22 cellular contexts compared by ENCODE assay signal in genomic region chr3:41431386-41431785, GRCh38.
"Had no signal": no experiment of that assay in that cellular context is flagged by ENCODE, and none has a peak within 500 bp of the region (broad histone marks: within the 10 kb centered on the region; RNA-seq: fewer than 3 reads in every experiment).

No MANE protein-coding gene starts in this region.

- DNase-seq: cerebellar nuclear complex; dorsolateral prefrontal cortex; effector CD4-positive, alpha-beta T cell; foreskin fibroblast; gastrocnemius medialis; heart left ventricle; islet precursor cell; left cardiac atrium; left lung; mesendoderm; midbrain; naive thymus-derived CD4-positive, alpha-beta T cell; psoas muscle; retina; right lobe of liver; small intestine; stimulated activated CD4-positive, alpha-beta T cell treated with anti-CD3 and anti-CD28 coated beads, Interleukin-15, amount 100 ng/mL, for 24 hours; stimulated activated CD4-positive, alpha-beta T cell treated with anti-CD3 and anti-CD28 coated beads, Interleukin-2, amount 100 ng/mL, for 48 hours; stimulated activated naive B cell treated with anti-CD40 and anti-IgM and Interleukin-4, amounts not matched to agents 10 μg/mL and 1 μg/mL and 100 μg/mL, for 72 hours; transverse colon; upper lobe of right lung; uterus had no signal
